In genomic region chr2:234429265-234429664, GRCh38 we compare ENCODE assay signal across 16 cellular contexts.
DNase-seq lines count a peak whose midpoint lies in the region; ATAC-seq and TF ChIP-seq lines count a peak whose summit lies in the region.
"Had no signal": no experiment of that assay in that cellular context is flagged by ENCODE, and none has a peak within 500 bp of the region (broad histone marks: within the 10 kb centered on the region; RNA-seq: fewer than 3 reads in every experiment).

No MANE protein-coding gene starts in this region.

- CTCF ChIA-PET in activated CD4-positive, alpha-beta T cell treated with anti-CD3 and anti-CD28 coated beads, Interleukin-2, amount 10 ng/mL, durations not matched to agents 7 days and 5 days (lab: Charles Lee), result interaction anchor here (2.4 kb wide), 1 partner anchor 16 kb away, joined by 5 read pairs; no protein-coding TSS in a partner anchor

- peak overlapping the region; percentile 25 for H2BK12ac ChIP-seq in neuronal stem cell (ENCODE audit: low read length)

- H2AFZ ChIP-seq in neuronal stem cell (ENCODE audit: low read length), result no peak overlapping the region
- H2AFZ ChIP-seq: neural progenitor cell had no signal

- POLR2A ChIA-PET in activated CD4-positive, alpha-beta T cell treated with anti-CD3 and anti-CD28 coated beads, Interleukin-2, amount 10 ng/mL, durations not matched to agents 7 days and 5 days (lab: Charles Lee), result no interaction called here

- H3K27ac Mint-ChIP-seq in activated CD4-positive, alpha-beta T cell treated with anti-CD3 and anti-CD28 coated beads, Interleukin-2, amount 10 ng/mL, durations not matched to agents 7 days and 5 days, result peak overlapping the region; percentile 78
- peak overlapping the region in 2 of 3 donors; percentile 39 to 53 for H3K27ac Mint-ChIP-seq in IgD-negative memory B cell
- peak overlapping the region; percentile 36 for H3K27ac Mint-ChIP-seq in chondrocyte (ENCODE audit: unreplicated experiment)
- H3K27ac Mint-ChIP-seq: memory B cell; stimulated activated memory B cell treated with anti-CD40 and anti-IgM and Interleukin-4, amounts not matched to agents 10 μg/mL and 1 μg/mL and 100 μg/mL, for 72 hours had no signal

- no peak overlapping the region for H3K23ac ChIP-seq in neuronal stem cell (ENCODE audit: low read depth, low read length, poor library complexity)

- H2BK15ac ChIP-seq in neuronal stem cell (ENCODE audit: low read length), result no peak overlapping the region

- TF ChIP-seq CTCF in chondrocyte (IDR thresholded peaks at IDR 0.05), result no peak

- H3K27me3 ChIP-seq in neuronal stem cell (ENCODE audit: control insufficient read depth in 3 of 3, insufficient read depth in 3 of 3, low read depth in 1 of 3, low read length in 3 of 3), result no peaks in the 10 kb centered on the region
- H3K27me3 ChIP-seq in right cardiac atrium (ENCODE audit: control insufficient read depth, insufficient read depth), result no peaks in the 10 kb centered on the region
- H3K27me3 ChIP-seq: ascending aorta, neural progenitor cell, tibial nerve had no signal

- H3K4me2 ChIP-seq in neuronal stem cell (ENCODE audit: insufficient read depth, low read length, poor library complexity, severe bottlenecking), result no peak overlapping the region
- H3K4me2 ChIP-seq: A549, neural progenitor cell had no signal

- H3K9me3 ChIP-seq in neuronal stem cell (replicated peaks in 1 of 2; ENCODE audit: control insufficient read depth in 2 of 2, insufficient read depth in 1 of 2, low read depth in 1 of 2, low read length in 2 of 2) (no peaks in the 10 kb centered on the region), right cardiac atrium (ENCODE audit: control insufficient read depth, low read length) (no peaks in the 10 kb centered on the region)
- H3K9me3 ChIP-seq: A549, ascending aorta, tibial nerve had no signal

- H3K9ac ChIP-seq in neuronal stem cell (ENCODE audit: low read depth, low read length, poor library complexity), result no peak overlapping the region
- H3K9ac ChIP-seq: neural progenitor cell had no signal

- no peak overlapping the region for H3K4me3 Mint-ChIP-seq in activated CD4-positive, alpha-beta T cell treated with anti-CD3 and anti-CD28 coated beads, Interleukin-2, amount 10 ng/mL, durations not matched to agents 7 days and 5 days
- H3K4me3 Mint-ChIP-seq in IgD-negative memory B cell (peak overlapping the region in 1 of 4 donors; percentile 34), chondrocyte (ENCODE audit: unreplicated experiment) (no peak overlapping the region)
- H3K4me3 Mint-ChIP-seq: memory B cell; neural progenitor cell; stimulated activated memory B cell treated with anti-CD40 and anti-IgM and Interleukin-4, amounts not matched to agents 10 μg/mL and 1 μg/mL and 100 μg/mL, for 72 hours had no signal

- H2BK5ac ChIP-seq in neuronal stem cell (ENCODE audit: low read length), result peak overlapping the region; percentile 43

- H3K18ac ChIP-seq in neuronal stem cell (ENCODE audit: low read length), result peak overlapping the region; percentile 73

- H3K4ac ChIP-seq in neuronal stem cell (ENCODE audit: low read length), result no peak overlapping the region

- peak overlapping the region; percentile 47 for H4K91ac ChIP-seq in neuronal stem cell (ENCODE audit: low read depth, low read length, poor library complexity)

- H3K27me3 Mint-ChIP-seq in activated CD4-positive, alpha-beta T cell treated with anti-CD3 and anti-CD28 coated beads, Interleukin-2, amount 10 ng/mL, durations not matched to agents 7 days and 5 days, result no peaks in the 10 kb centered on the region
- H3K27me3 Mint-ChIP-seq in IgD-negative memory B cell (peaks cover 1% of the 10 kb centered on the region), chondrocyte (ENCODE audit: low read depth) (no peaks in the 10 kb centered on the region)
- H3K27me3 Mint-ChIP-seq: memory B cell; stimulated activated memory B cell treated with anti-CD40 and anti-IgM and Interleukin-4, amounts not matched to agents 10 μg/mL and 1 μg/mL and 100 μg/mL, for 72 hours had no signal

- H2AK5ac ChIP-seq in neuronal stem cell (ENCODE audit: low read depth, low read length), result peak overlapping the region; percentile 22

- no peaks in the 10 kb centered on the region for H3K36me3 ChIP-seq in neuronal stem cell (replicated peaks in 1 of 2; ENCODE audit: control insufficient read depth in 2 of 2, insufficient read depth in 2 of 2, low read length in 2 of 2)
- H3K36me3 ChIP-seq: ascending aorta, neural progenitor cell, tibial nerve had no signal

- intact Hi-C loops in right cardiac atrium (cut with DNase I), result no loop called here

- peaks cover 2 to 20% of the 10 kb centered on the region in 2 donors for H3K4me1 ChIP-seq in neuronal stem cell (ENCODE audit: control insufficient read depth in 2 of 2, insufficient read depth in 1 of 2, low read depth in 1 of 2, low read length in 2 of 2)
- no peaks in the 10 kb centered on the region for H3K4me1 ChIP-seq in right cardiac atrium (ENCODE audit: control insufficient read depth, insufficient read depth, low read length)
- H3K4me1 ChIP-seq: ascending aorta had no signal

- H3K14ac ChIP-seq in neuronal stem cell (ENCODE audit: low read length), result no peak overlapping the region

- H3K9me3 Mint-ChIP-seq in activated CD4-positive, alpha-beta T cell treated with anti-CD3 and anti-CD28 coated beads, Interleukin-2, amount 10 ng/mL, durations not matched to agents 7 days and 5 days, result peaks cover 9% of the 10 kb centered on the region
- peaks cover 0 to 6% (median 0%) of the 10 kb centered on the region in 3 donors for H3K9me3 Mint-ChIP-seq in IgD-negative memory B cell
- H3K9me3 Mint-ChIP-seq in chondrocyte (ENCODE audit: low read depth), result no peaks in the 10 kb centered on the region
- H3K9me3 Mint-ChIP-seq: memory B cell; stimulated activated memory B cell treated with anti-CD40 and anti-IgM and Interleukin-4, amounts not matched to agents 10 μg/mL and 1 μg/mL and 100 μg/mL, for 72 hours had no signal

- no peak overlapping the region for H2BK120ac ChIP-seq in neuronal stem cell (ENCODE audit: low read depth, low read length)

- no peak overlapping the region for H3K27ac ChIP-seq in neuronal stem cell (replicated peaks; ENCODE audit: low read length)
- no peak overlapping the region for H3K27ac ChIP-seq in right cardiac atrium (ENCODE audit: low read length)
- H3K27ac ChIP-seq: ascending aorta, neural progenitor cell, tibial nerve had no signal

- ATAC-seq in right cardiac atrium, result no peak
- ATAC-seq in left lobe of liver, result no peak
- ATAC-seq: A549; stimulated activated memory B cell treated with anti-CD40 and anti-IgM and Interleukin-4, amounts not matched to agents 10 μg/mL and 1 μg/mL and 100 μg/mL, for 72 hours had no signal

- no peak for DNase-seq in activated CD4-positive, alpha-beta T cell treated with anti-CD3 and anti-CD28 coated beads, Interleukin-2, amount 10 ng/mL, durations not matched to agents 7 days and 5 days
- DNase-seq in activated CD4-positive, alpha-beta T cell treated with anti-CD3 and anti-CD28 coated beads, Interleukin-2, amount 50 U/mL, for 1 hour, result no peak
- DNase-seq in chondrocyte (ENCODE audit: low spot score) (no peak), neuronal stem cell (ENCODE audit: low spot score) (no peak), AG08395 (ENCODE audit: low spot score) (no peak), right cardiac atrium (no peak), left lobe of liver (ENCODE audit: low spot score) (no peak)
- DNase-seq: activated CD8-positive, alpha-beta memory T cell treated with anti-CD3 and anti-CD28 coated beads for 24 hours; NCI-H1694 treated with DMSO at 0.1 percent for 48 hours had no signal

- peaks cover 88% of the 10 kb centered on the region for H3K4me1 Mint-ChIP-seq in activated CD4-positive, alpha-beta T cell treated with anti-CD3 and anti-CD28 coated beads, Interleukin-2, amount 10 ng/mL, durations not matched to agents 7 days and 5 days
- peaks cover 35 to 45% (median 38%) of the 10 kb centered on the region in 3 donors for H3K4me1 Mint-ChIP-seq in IgD-negative memory B cell
- H3K4me1 Mint-ChIP-seq in chondrocyte (ENCODE audit: low read depth), result peaks cover 46% of the 10 kb centered on the region

- H3K79me1 ChIP-seq in neuronal stem cell (ENCODE audit: low read depth, low read length), result no peaks in the 10 kb centered on the region

- H3K4me3 ChIP-seq in neuronal stem cell (ENCODE audit: low read length in 2 of 2) (no peak overlapping the region), right cardiac atrium (ENCODE audit: low read length) (no peak overlapping the region)
- H3K4me3 ChIP-seq: A549, ascending aorta, neural progenitor cell, tibial nerve had no signal

- peaks cover 29% of the 10 kb centered on the region for H3K36me3 Mint-ChIP-seq in activated CD4-positive, alpha-beta T cell treated with anti-CD3 and anti-CD28 coated beads, Interleukin-2, amount 10 ng/mL, durations not matched to agents 7 days and 5 days (ENCODE audit: low read depth)
- H3K36me3 Mint-ChIP-seq in IgD-negative memory B cell (peaks cover 3% of the 10 kb centered on the region), chondrocyte (ENCODE audit: low read depth) (no peaks in the 10 kb centered on the region)
- H3K36me3 Mint-ChIP-seq: memory B cell; neural progenitor cell; stimulated activated memory B cell treated with anti-CD40 and anti-IgM and Interleukin-4, amounts not matched to agents 10 μg/mL and 1 μg/mL and 100 μg/mL, for 72 hours had no signal

- H4K8ac ChIP-seq in neuronal stem cell (ENCODE audit: low read depth, low read length), result no peak overlapping the region

- WGBS in neuronal stem cell (ENCODE audit: extremely low coverage in 2 of 2, insufficient read length in 2 of 2, insufficient replicate concordance in 1 of 2), 2 donors, result no CpG with 5 or more reads among the region's 5 CpGs
- 81% methylated on average over 5 of the region's 5 CpGs for WGBS in right cardiac atrium
